In the genomic region with DNA sequence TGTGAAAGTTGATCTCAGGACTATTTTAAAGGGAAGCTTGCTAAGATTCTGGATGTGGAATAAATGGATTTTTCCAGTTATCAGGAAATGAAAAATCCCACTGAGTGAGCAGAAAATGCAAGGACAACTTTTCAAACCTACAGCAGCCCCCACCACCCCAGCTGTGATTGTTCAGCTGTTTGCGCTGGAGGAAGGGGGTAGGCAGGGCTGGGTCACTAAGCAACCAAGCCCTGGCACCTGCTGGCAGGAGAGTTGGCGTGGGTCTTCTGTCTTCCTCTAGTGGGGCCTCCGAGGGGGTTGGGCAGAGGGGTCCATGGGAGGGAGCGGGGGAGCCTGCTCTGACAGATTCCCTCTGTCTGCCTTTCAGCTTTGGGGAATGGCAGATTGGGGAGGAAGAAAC, we compare ENCODE assay signal across 10 cellular contexts. TPM values are rescaled to one million over a fixed set of nuclear protein-coding genes. Genes with fewer than 3 reads are reported as not detected.
DNase-seq lines count a peak whose midpoint lies in the region; ATAC-seq, FAIRE-seq and TF ChIP-seq lines count a peak whose summit lies in the region.
"Had no signal": no experiment of that assay in that cellular context is flagged by ENCODE, and none has a peak within 500 bp of the region (broad histone marks: within the 10 kb centered on the region; RNA-seq: fewer than 3 reads in every experiment).

No MANE protein-coding gene starts in this region.

- H3K9me3 ChIP-seq in BLaER1 = no peaks in the 10 kb centered on the region
- no peaks in the 10 kb centered on the region for H3K9me3 ChIP-seq in CD4-positive, CD25-positive, alpha-beta regulatory T cell (ENCODE audit: control insufficient read depth in 2 of 2, low read length in 2 of 2)
- no peaks in the 10 kb centered on the region for H3K9me3 ChIP-seq in GM12878 (replicated peaks; ENCODE audit: control insufficient read depth, insufficient read depth, low read length)
- no peaks in the 10 kb centered on the region for H3K9me3 ChIP-seq in pancreas

- H3K36me3 Mint-ChIP-seq in CD4-positive, CD25-positive, alpha-beta regulatory T cell = peaks cover 62% of the 10 kb centered on the region

- ATAC-seq in CD4-positive, CD25-positive, alpha-beta regulatory T cell (ENCODE audit: low read depth in 2 of 2) = no peak
- ATAC-seq in GM12878 (no peak), pancreas (no peak)

- TF ChIP-seq CTCF in GM12878 (IDR thresholded peaks at IDR 0.05 in 2 of 3, conservative IDR thresholded peaks at IDR 0.05 in 1 of 3; ENCODE audit: control insufficient read depth in 2 of 3, extremely low read depth in 1 of 3, insufficient read depth in 1 of 3, low read depth in 3 of 3, low read length in 3 of 3) = no peak
- no peak for TF ChIP-seq CTCF in pancreas (IDR thresholded peaks at IDR 0.05)

- RAD21 ChIA-PET in GM12878 (lab: Charles Lee; ENCODE audit: unreplicated experiment) = interaction anchor here (1.1 to 4.8 kb wide), 4 partner anchors 11 to 88 kb away, joined by 4 to 57 read pairs (median 10); no protein-coding TSS in a partner anchor

- H4K5ac ChIP-seq in mesendoderm (ENCODE audit: low read length) = no peak overlapping the region

- no peak overlapping the region for H3K4ac ChIP-seq in mesendoderm (ENCODE audit: low read depth, low read length)

- H3K9me3 Mint-ChIP-seq in CD4-positive, CD25-positive, alpha-beta regulatory T cell = peaks cover 0 to 2% (median 0%) of the 10 kb centered on the region in 7 donors

- no TSS peak for BruUV-seq in GM12878 (replicated peaks; lab: Mats Ljungman, UMichigan)

- H3K4me2 ChIP-seq in BLaER1 (peak overlapping the region; percentile 90), GM12878 (ENCODE audit: control insufficient read depth, insufficient read depth) (peak overlapping the region; percentile 78; the same call in 1 of the 2 replicates), mesendoderm (ENCODE audit: low read length) (no peak overlapping the region)

- no peak overlapping the region for H3K18ac ChIP-seq in mesendoderm (ENCODE audit: low read length)

- no peak for DNase-seq in CD4-positive, CD25-positive, alpha-beta regulatory T cell
- DNase-seq in NCI-H774 (lab: John Stamatoyannopoulos, UW) = peak; percentile 38
- DNase-seq in GM12878 (ENCODE audit: low read depth, low spot score) = no peak
- no peak for DNase-seq in stimulated activated CD4-positive, alpha-beta T cell treated with anti-CD3 and anti-CD28 coated beads, Interleukin-4, amount 100 ng/mL, for 4 hours
- DNase-seq in pancreas = no peak
- DNase-seq in mesendoderm = no peak
- DNase-seq: occipital lobe, Right ventricle myocardium superior, substantia nigra had no signal

- H3K36me3 ChIP-seq in BLaER1 (peaks cover 90% of the 10 kb centered on the region), GM12878 (ENCODE audit: control insufficient read depth in 2 of 2, insufficient read depth in 2 of 2, low read length in 1 of 2) (peaks cover 10 to 64% of the 10 kb centered on the region in 2 experiments), pancreas (no peaks in the 10 kb centered on the region), mesendoderm (ENCODE audit: control insufficient read depth, insufficient read depth, low read length) (no peaks in the 10 kb centered on the region)
- peaks cover 82% of the 10 kb centered on the region for H3K36me3 ChIP-seq in CD4-positive, CD25-positive, alpha-beta regulatory T cell (ENCODE audit: control insufficient read depth, insufficient read depth, low read length)

- no peak for TF ChIP-seq POLR2A in GM12878 (IDR thresholded peaks at IDR 0.05; ENCODE audit: low read depth, low read length)

- H3K4me3 ChIP-seq in BLaER1 (no peak overlapping the region; the same call in 1 of the 2 replicates), GM12878 (no peak overlapping the region), pancreas (no peak overlapping the region), mesendoderm (ENCODE audit: low read length) (no peak overlapping the region)
- H3K4me3 ChIP-seq in CD4-positive, CD25-positive, alpha-beta regulatory T cell (ENCODE audit: low read depth, low read length) = peak overlapping the region; percentile 79

- H3K4me1 ChIP-seq in BLaER1 (peaks cover 98% of the 10 kb centered on the region), GM12878 (ENCODE audit: control insufficient read depth, insufficient read depth, low read length) (peaks cover 52% of the 10 kb centered on the region), pancreas (no peaks in the 10 kb centered on the region), mesendoderm (ENCODE audit: control insufficient read depth, low read depth, low read length) (no peaks in the 10 kb centered on the region)
- H3K4me1 ChIP-seq in CD4-positive, CD25-positive, alpha-beta regulatory T cell (ENCODE audit: control insufficient read depth, insufficient read depth, low read length, poor library complexity, severe bottlenecking) = peaks cover 100% of the 10 kb centered on the region

- H3K79me2 ChIP-seq in GM12878 (ENCODE audit: control insufficient read depth, insufficient read depth, low read length) (peaks cover 97% of the 10 kb centered on the region), mesendoderm (ENCODE audit: control insufficient read depth, insufficient read depth, low read length) (no peaks in the 10 kb centered on the region)

- H3K27me3 ChIP-seq in BLaER1 = no peaks in the 10 kb centered on the region
- no peaks in the 10 kb centered on the region for H3K27me3 ChIP-seq in CD4-positive, CD25-positive, alpha-beta regulatory T cell (ENCODE audit: control insufficient read depth, insufficient read depth, low read length)
- no peaks in the 10 kb centered on the region for H3K27me3 ChIP-seq in GM12878 (replicated peaks in 1 of 2; ENCODE audit: control insufficient read depth in 2 of 2, insufficient read depth in 2 of 2, low read length in 1 of 2)
- H3K27me3 ChIP-seq in pancreas = no peaks in the 10 kb centered on the region
- H3K27me3 ChIP-seq in mesendoderm (ENCODE audit: insufficient read depth, low read length, poor library complexity) = no peaks in the 10 kb centered on the region

- in situ Hi-C loops in GM12878 (cut with MboI) = no loop called here

- H3K79me1 ChIP-seq in mesendoderm (ENCODE audit: low read length) = no peaks in the 10 kb centered on the region

- H3K4me1 Mint-ChIP-seq in CD4-positive, CD25-positive, alpha-beta regulatory T cell = peaks cover 21 to 100% (median 88%) of the 10 kb centered on the region in 4 donors

- no peak overlapping the region for H2AFZ ChIP-seq in GM12878 (ENCODE audit: control insufficient read depth, low read depth, low read length)

- H2AK5ac ChIP-seq in mesendoderm (ENCODE audit: low read length) = no peak overlapping the region

- H3K9ac ChIP-seq in BLaER1 (peak overlapping the region; percentile 21; the same call in 1 of the 2 replicates), GM12878 (ENCODE audit: control insufficient read depth, insufficient read depth, low read length) (no peak overlapping the region), mesendoderm (ENCODE audit: low read length) (no peak overlapping the region)

- WGBS in GM12878 (ENCODE audit: insufficient coverage, insufficient replicate concordance, low lambda C conversion rate, missing lambda C conversion rate) = 84% methylated on average over 4 of the region's 4 CpGs
- 86% methylated on average over 4 of the region's 4 CpGs for WGBS in pancreas, 2 donors
- no CpG with 5 or more reads among the region's 4 CpGs for WGBS in mesendoderm (ENCODE audit: extremely low coverage, insufficient coverage, low lambda C conversion rate)

- no peak overlapping the region for H3K56ac ChIP-seq in mesendoderm (ENCODE audit: low read length)

- H4K20me1 ChIP-seq in BLaER1 = peaks cover 89% of the 10 kb centered on the region
- H4K20me1 ChIP-seq in GM12878 (ENCODE audit: control insufficient read depth, insufficient read depth) = peaks cover 12% of the 10 kb centered on the region

- no peak overlapping the region for H2BK120ac ChIP-seq in mesendoderm (ENCODE audit: low read depth, low read length)

- H3K27ac ChIP-seq in BLaER1 (peak overlapping the region; percentile 93), GM12878 (ENCODE audit: control insufficient read depth, insufficient read depth) (no peak overlapping the region), pancreas (no peak overlapping the region), mesendoderm (ENCODE audit: low read depth, low read length) (no peak overlapping the region)
- H3K27ac ChIP-seq in CD4-positive, CD25-positive, alpha-beta regulatory T cell (ENCODE audit: insufficient read depth, low read length, poor library complexity, severe bottlenecking) = peak overlapping the region; percentile 83

- H3K27me3 Mint-ChIP-seq in CD4-positive, CD25-positive, alpha-beta regulatory T cell = no peaks in the 10 kb centered on the region

- H3K23ac ChIP-seq in mesendoderm (ENCODE audit: low read length) = no peak overlapping the region

- peak overlapping the region; percentile 93 to 98 (median 95) for H3K27ac Mint-ChIP-seq in CD4-positive, CD25-positive, alpha-beta regulatory T cell

- SMC1A ChIA-PET in GM12878 (lab: Charles Lee; ENCODE audit: uncharacterized antibody, unreplicated experiment) = interaction anchor here (1.1 to 21.1 kb wide), 6 partner anchors 11 to 41 kb away, joined by 3 to 476 read pairs (median 7); no protein-coding TSS in a partner anchor

- H2BK5ac ChIP-seq in mesendoderm (ENCODE audit: low read length) = no peak overlapping the region

- peak overlapping the region; percentile 79 to 91 (median 86) for H3K4me3 Mint-ChIP-seq in CD4-positive, CD25-positive, alpha-beta regulatory T cell

- CTCF ChIA-PET in GM12878 (lab: Yijun Ruan, JAX) = interaction anchor here (0.8 to 18.4 kb wide), 10 partner anchors 10 to 321 kb away, joined by 3 to 330 read pairs (median 4); partner anchors contain the start of gene RASSF5

- TF ChIP-seq EP300 in GM12878 (IDR thresholded peaks at IDR 0.05; ENCODE audit: borderline replicate concordance in 1 of 2, control insufficient read depth in 1 of 2, low read depth in 2 of 2, low read length in 2 of 2) = no peak

- no peak for TF ChIP-seq RAD21 in GM12878 (IDR thresholded peaks at IDR 0.05; ENCODE audit: insufficient read depth, low read depth, low read length)

- no peak overlapping the region for H2BK15ac ChIP-seq in mesendoderm (replicated peaks; ENCODE audit: low read depth)

- H4K8ac ChIP-seq in mesendoderm (ENCODE audit: low read depth, low read length) = no peak overlapping the region

- POLR2A ChIA-PET in GM12878 (lab: Charles Lee) = interaction anchor here (0.8 to 9.0 kb wide), 2 partner anchors 10 to 22 kb away, joined by 3 to 117 read pairs; no protein-coding TSS in a partner anchor

- intact Hi-C loops in GM12878 (cut with micrococcal nuclease; ENCODE audit: unreplicated experiment) (no loop called here), pancreas (cut with DNase I) (no loop called here)

- FAIRE-seq in GM12878 (lab: Jason Lieb, UNC) = no peak
- FAIRE-seq in pancreas (lab: Jason Lieb, UNC) = no peak

RNA-seq across cellular contexts. Expression of gene EIF2D, which starts 45.3 kb away (rescaled TPM):
- 35.7 TPM for total RNA-seq in CD4-positive, CD25-positive, alpha-beta regulatory T cell
- polyA plus RNA-seq in CD4-positive, CD25-positive, alpha-beta regulatory T cell = 10 to 100 TPM; 21.3 to 32.6 (median 26.7) TPM
- 115 and 132 TPM in 2 replicates for total RNA-seq in GM12878 (2013; cell fraction: nucleolus; rRNA removed)
- total RNA-seq in GM12878 (2014; rRNA removed) (88.8 and 91.6 TPM in 2 replicates), GM12878 (2014; rRNA removed; fragmentation: Illumina TruSeq; extraction: Trizol) (80.4 and 83.4 TPM in 2 replicates), GM12878 (2021) (74.0 and 76.6 TPM in 2 replicates), pancreas (10 to 100 TPM; 20.9 to 35.7 (median 27.7) TPM)
- polyA plus RNA-seq in GM12878 (2011; ENCODE audit: low read depth) = 49.2 TPM
- polyA plus RNA-seq in GM12878 (2011; rRNA removed) (133 and 153 TPM in 2 replicates), GM12878 (2014; fragmentation: Illumina TruSeq; extraction: Trizol) (108 and 109 TPM in 2 replicates), GM12878 (2014; fragmentation: Nextera tagmentation; extraction: Ambion mirVana) (10 to 100 TPM; 65.4 to 77.5 TPM), GM12878 (2014; rRNA removed) (98.5 and 104 TPM in 2 replicates), GM12878 (2016; fragmentation: Nextera tagmentation; extraction: Ambion mirVana) (10 to 100 TPM; 65.2 to 74.8 TPM), pancreas (10 to 100 TPM; 28.8 to 37.9 TPM)
- 121 and 127 TPM in 2 replicates for polyA plus RNA-seq in GM12878 (2011; cell fraction: cytosol; rRNA removed)
- polyA plus RNA-seq in GM12878 (2011; cell fraction: nucleus; rRNA removed) = 149 and 172 TPM in 2 replicates
- polyA plus RNA-seq in GM12878 (2012) = 66.5 and 74.5 TPM in 2 replicates
- polyA minus RNA-seq in GM12878 (2011; rRNA and poly(A)+ RNA removed) = 93.0 and 112 TPM in 2 replicates
- 26.6 and 32.7 TPM in 2 replicates for polyA minus RNA-seq in GM12878 (2011; cell fraction: cytosol; rRNA and poly(A)+ RNA removed)
- polyA minus RNA-seq in GM12878 (2011; cell fraction: nucleus; rRNA and poly(A)+ RNA removed) = 34.8 and 42.0 TPM in 2 replicates
- 24.1 TPM for polyA plus RNA-seq in mesendoderm (2013, experiment 1 of 2)
- polyA plus RNA-seq in mesendoderm (2013, experiment 2 of 2) = 24.8 TPM

RNA-seq across cellular contexts. Expression of gene RASSF5, which starts 59.6 kb away (rescaled TPM):
- total RNA-seq in CD4-positive, CD25-positive, alpha-beta regulatory T cell = 158 TPM
- polyA plus RNA-seq in CD4-positive, CD25-positive, alpha-beta regulatory T cell = 100 to 1,000 TPM; 224 to 258 (median 231) TPM
- total RNA-seq in GM12878 (2013; cell fraction: nucleolus; rRNA removed) = 56.7 and 60.6 TPM in 2 replicates
- total RNA-seq in GM12878 (2014; rRNA removed) (64.1 and 68.2 TPM in 2 replicates), GM12878 (2014; rRNA removed; fragmentation: Illumina TruSeq; extraction: Trizol) (48.5 and 49.2 TPM in 2 replicates), GM12878 (2021) (82.5 and 85.6 TPM in 2 replicates), pancreas (10 to 100 TPM in 4 of 6 donors, 1 to 10 TPM in 2; 8.2 to 17.8 (median 12.5) TPM)
- 30.6 TPM for polyA plus RNA-seq in GM12878 (2011; ENCODE audit: low read depth)
- polyA plus RNA-seq in GM12878 (2011; rRNA removed) (61.4 and 77.1 TPM in 2 replicates), GM12878 (2014; fragmentation: Illumina TruSeq; extraction: Trizol) (79.7 and 89.6 TPM in 2 replicates), GM12878 (2014; fragmentation: Nextera tagmentation; extraction: Ambion mirVana) (10 to 100 TPM; 14.0 to 25.4 TPM), GM12878 (2014; rRNA removed) (71.3 and 74.2 TPM in 2 replicates), GM12878 (2016; fragmentation: Nextera tagmentation; extraction: Ambion mirVana) (10 to 100 TPM; 63.2 to 69.5 TPM), pancreas (10 to 100 TPM in 1 of 2 donors, 1 to 10 TPM in 1; 6.7 to 22.3 TPM)
- polyA plus RNA-seq in GM12878 (2011; cell fraction: cytosol; rRNA removed) = 82.5 and 102 TPM in 2 replicates
- polyA plus RNA-seq in GM12878 (2011; cell fraction: nucleus; rRNA removed) = 114 and 118 TPM in 2 replicates
- 45.3 and 54.0 TPM in 2 replicates for polyA plus RNA-seq in GM12878 (2012)
- 118 and 125 TPM in 2 replicates for polyA minus RNA-seq in GM12878 (2011; rRNA and poly(A)+ RNA removed)
- 40.6 and 42.9 TPM in 2 replicates for polyA minus RNA-seq in GM12878 (2011; cell fraction: cytosol; rRNA and poly(A)+ RNA removed)
- polyA minus RNA-seq in GM12878 (2011; cell fraction: nucleus; rRNA and poly(A)+ RNA removed) = 46.9 and 71.1 TPM in 2 replicates
- polyA plus RNA-seq in mesendoderm (2013, experiment 1 of 2) = 1.4 TPM
- polyA plus RNA-seq in mesendoderm (2013, experiment 2 of 2) = 1.8 TPM

Comparison
In these comparisons a context has a peak if more than half of its experiments do, and no peak if none do; other contexts are left out.
1. H3K27ac ChIP-seq: peak in BLaER1 (single experiment) and CD4-positive, CD25-positive, alpha-beta regulatory T cell (single experiment); none in GM12878 (single experiment), pancreas (0 of 4) and mesendoderm (single experiment).